Comparison of ENCODE assay signal across 2 cellular contexts in genomic region chr5:73865315-73865714, GRCh38.
TF ChIP-seq lines count a peak whose summit lies in the region.

No MANE protein-coding gene starts in this region.

TF ChIP-seq in HEK293, 187 proteins besides CTCF, POLR2A, EP300 and RAD21:
- TF ChIP-seq SCRT1 (tag by site-specific recombination; IDR thresholded peaks at IDR 0.05; ENCODE audit: borderline replicate concordance) = peak; percentile 44; the same call in 1 of the 2 replicates
- TF ChIP-seq ZNF184 (tag by site-specific recombination; IDR thresholded peaks at IDR 0.05) = no peak
- peak; percentile 82 for TF ChIP-seq SCRT2 (tag by site-specific recombination; IDR thresholded peaks at IDR 0.05)

TF ChIP-seq in H1, 55 proteins besides CTCF, POLR2A, EP300 and RAD21 (continued from another document):
- peak; percentile 43; the same call in 1 of the 2 replicates for TF ChIP-seq CEBPB (IDR thresholded peaks at IDR 0.05; ENCODE audit: low read depth, low read length)
